In genomic region chr16:69348222-69348621, GRCh38 we compare ENCODE assay signal across 25 cellular contexts. TPM values are rescaled to one million over a fixed set of nuclear protein-coding genes. Genes with fewer than 3 reads are reported as not detected.
DNase-seq lines count a peak whose midpoint lies in the region; ATAC-seq, FAIRE-seq and TF ChIP-seq lines count a peak whose summit lies in the region.
"Had no signal": no experiment of that assay in that cellular context is flagged by ENCODE, and none has a peak within 500 bp of the region (broad histone marks: within the 10 kb centered on the region; RNA-seq: fewer than 3 reads in every experiment).

No MANE protein-coding gene starts in this region.

- H2BK15ac ChIP-seq in mesendoderm (replicated peaks; ENCODE audit: low read depth): no peak overlapping the region

- DNase-seq in PC-3 (peak; percentile 21), K562 (ENCODE audit: extremely low read depth in 1 of 4, low spot score in 3 of 4) (peak; percentile 42 to 52 (median 46)), mesendoderm (no peak), DMS 273 treated with DMSO at 0.1 percent for 48 hours (lab: John Stamatoyannopoulos, UW) (no peak), cerebellum (ENCODE audit: low spot score) (no peak), NCI-H2081 (lab: John Stamatoyannopoulos, UW) (no peak), NCI-H345 treated with DMSO at 0.1 percent for 48 hours (lab: John Stamatoyannopoulos, UW; ENCODE audit: unreplicated experiment) (no peak)
- DNase-seq: Caco-2; CD4-positive, CD25-positive, alpha-beta regulatory T cell; CD8-positive, alpha-beta T cell; DMS53; DMS79 treated with DMSO at 0.1 percent for 48 hours; GDM1; GM23248; H7; HCEC 1CT had no signal

- TF ChIP-seq CTCF in HEK293 (tag by site-specific recombination; IDR thresholded peaks at IDR 0.05) (no peak), PC-3 (conservative IDR thresholded peaks at IDR 0.05; ENCODE audit: low read depth, low read length) (no peak), K562 (IDR thresholded peaks at IDR 0.05 in 2 of 3, conservative IDR thresholded peaks at IDR 0.05 in 1 of 3; ENCODE audit: insufficient read depth in 2 of 3, low read depth in 1 of 3, low read length in 3 of 3) (no peak)

- no peak overlapping the region for H2AK5ac ChIP-seq in mesendoderm (ENCODE audit: low read length)

- H4K20me1 ChIP-seq in PC-3 (ENCODE audit: low read length) (no peaks in the 10 kb centered on the region), K562 (replicated peaks; ENCODE audit: control insufficient read depth, insufficient read depth, low read length) (peaks cover 4% of the 10 kb centered on the region; the same call in 1 of the 2 replicates)

- TF ChIP-seq RAD21 in K562 (CRISPR knock-in tag; conservative IDR thresholded peaks at IDR 0.05 in 1 of 2, IDR thresholded peaks at IDR 0.05 in 1 of 2): no peak

- H3K79me2 ChIP-seq in PC-3 (ENCODE audit: low read length): 0 out of 2 replicates have a peak, but pooled peaks cover 2% of the 10 kb centered on the region
- no peaks in the 10 kb centered on the region; the same call in 2 of the 3 replicates for H3K79me2 ChIP-seq in K562 (ENCODE audit: control insufficient read depth, insufficient read depth, low read length)
- no peaks in the 10 kb centered on the region for H3K79me2 ChIP-seq in mesendoderm (ENCODE audit: control insufficient read depth, insufficient read depth, low read length)

- H3K4me1 ChIP-seq in HEK293 (ENCODE audit: control insufficient read depth, insufficient read depth, low read length) (peaks cover 5% of the 10 kb centered on the region; the same call in 1 of the 2 replicates), PC-3 (ENCODE audit: insufficient read depth, low read length) (no peaks in the 10 kb centered on the region; the same call in 1 of the 2 replicates), K562 (replicated peaks in 1 of 2; ENCODE audit: control insufficient read depth in 2 of 2, insufficient read depth in 2 of 2, low read length in 2 of 2) (no peaks in the 10 kb centered on the region; a peak in 1 of 5 replicates), mesendoderm (ENCODE audit: control insufficient read depth, low read depth, low read length) (no peaks in the 10 kb centered on the region)
- H3K4me1 ChIP-seq: BLaER1 had no signal

- H2BK120ac ChIP-seq in mesendoderm (ENCODE audit: low read depth, low read length): no peak overlapping the region

- CTCF ChIA-PET in HEK293 (lab: Yijun Ruan, JAX): no interaction called here
- CTCF ChIA-PET in PC-3 (lab: Charles Lee): no interaction called here
- CTCF ChIA-PET in K562 (lab: Yijun Ruan, JAX; ENCODE audit: low intra/inter-chr PET ratio): no interaction called here

- no peak for TF ChIP-seq EP300 in K562 (IDR thresholded peaks at IDR 0.05; ENCODE audit: low read length)

- no peaks in the 10 kb centered on the region for H3K9me2 ChIP-seq in PC-3 (replicated peaks; ENCODE audit: low read length)

- in situ Hi-C loops in K562 (cut with MboI): no loop called here

- H3K36me3 ChIP-seq in HEK293 (ENCODE audit: control insufficient read depth in 2 of 2, insufficient read depth in 1 of 2, low read length in 2 of 2): peaks cover 8 to 32% of the 10 kb centered on the region in 2 experiments; a peak in 2 of 3 replicates
- H3K36me3 ChIP-seq in PC-3 (ENCODE audit: low read depth, low read length): peaks cover 5% of the 10 kb centered on the region
- peaks cover 19% of the 10 kb centered on the region for H3K36me3 ChIP-seq in K562 (ENCODE audit: control insufficient read depth, insufficient read depth, low read length)
- H3K36me3 ChIP-seq in mesendoderm (ENCODE audit: control insufficient read depth, insufficient read depth, low read length): peaks cover 3% of the 10 kb centered on the region

- H3K4me2 ChIP-seq in PC-3 (ENCODE audit: low read length): no peak overlapping the region
- no peak overlapping the region for H3K4me2 ChIP-seq in K562 (ENCODE audit: insufficient read depth, low read length)
- no peak overlapping the region for H3K4me2 ChIP-seq in mesendoderm (ENCODE audit: low read length)
- H3K4me2 ChIP-seq: BLaER1 had no signal

- H3K9ac ChIP-seq in PC-3 (ENCODE audit: low read length) (no peak overlapping the region), K562 (ENCODE audit: insufficient read depth in 1 of 2, low read depth in 2 of 2, low read length in 2 of 2) (no peak overlapping the region), mesendoderm (ENCODE audit: low read length) (no peak overlapping the region)
- H3K9ac ChIP-seq: BLaER1, GM23248 had no signal

- BruUV-seq in PC-3 (replicated peaks; lab: Mats Ljungman, UMichigan): no TSS peak
- no TSS peak for BruUV-seq in K562 (replicated peaks; lab: Mats Ljungman, UMichigan)

- no peak overlapping the region for H3K4ac ChIP-seq in mesendoderm (ENCODE audit: low read depth, low read length)

- H3K9me1 ChIP-seq in K562 (ENCODE audit: control insufficient read depth, insufficient read depth, low read length): no peaks in the 10 kb centered on the region

- H3K23ac ChIP-seq in mesendoderm (ENCODE audit: low read length): no peak overlapping the region

- WGBS in K562 (ENCODE audit: insufficient coverage, low coverage, missing lambda C conversion rate): no CpG with 5 or more reads among the region's 6 CpGs
- no CpG with 5 or more reads among the region's 6 CpGs for WGBS in mesendoderm (ENCODE audit: extremely low coverage, insufficient coverage, low lambda C conversion rate)

- FAIRE-seq in K562 (lab: Jason Lieb, UNC): no peak
- FAIRE-seq: A204.1, GM12878, GM19239, H1 had no signal

- POLR2A ChIA-PET in HEK293 (lab: Yijun Ruan, JAX): no interaction called here
- POLR2A ChIA-PET in PC-3 (lab: Charles Lee; ENCODE audit: unreplicated experiment): no interaction called here
- POLR2A ChIA-PET in K562 (lab: Yijun Ruan, JAX): interaction anchor here (0.5 kb wide), 1 partner anchor 30 kb away, joined by 3 read pairs; no protein-coding TSS in a partner anchor

- H3K27me3 ChIP-seq in PC-3 (ENCODE audit: low read length) (no peaks in the 10 kb centered on the region), K562 (ENCODE audit: control insufficient read depth in 2 of 2, insufficient read depth in 2 of 2, low read length in 2 of 2) (no peaks in the 10 kb centered on the region), mesendoderm (ENCODE audit: insufficient read depth, low read length, poor library complexity) (no peaks in the 10 kb centered on the region)
- H3K27me3 ChIP-seq: BLaER1 had no signal

- no peak overlapping the region for H2AFZ ChIP-seq in PC-3 (ENCODE audit: low read length)
- no peak overlapping the region for H2AFZ ChIP-seq in K562 (ENCODE audit: low read depth, low read length)
- H2AFZ ChIP-seq: GM23248 had no signal

- peak overlapping the region; percentile 42 for H4K8ac ChIP-seq in mesendoderm (ENCODE audit: low read depth, low read length)

- intact Hi-C loops in PC-3 (cut with micrococcal nuclease): no loop called here
- intact Hi-C loops in K562 (cut with micrococcal nuclease): no loop called here

- no peak overlapping the region for H4K5ac ChIP-seq in mesendoderm (ENCODE audit: low read length)

- ATAC-seq in PC-3: peak; percentile 80
- ATAC-seq in K562: peak; percentile 69
- ATAC-seq: CD8-positive, alpha-beta T cell; GM12878 had no signal

- TF ChIP-seq POLR2A in K562 (conservative IDR thresholded peaks at IDR 0.05): no peak

- no peak overlapping the region for H3K4me3 ChIP-seq in HEK293 (ENCODE audit: low read depth, low read length)
- no peak overlapping the region for H3K4me3 ChIP-seq in PC-3 (ENCODE audit: low read length)
- no peak overlapping the region for H3K4me3 ChIP-seq in K562
- no peak overlapping the region for H3K4me3 ChIP-seq in mesendoderm (ENCODE audit: low read length)
- H3K4me3 ChIP-seq: BLaER1, GM12878, GM23248 had no signal

- no peak overlapping the region for H3K27ac ChIP-seq in HEK293 (ENCODE audit: extremely low read depth, low read depth, low read length)
- no peak overlapping the region for H3K27ac ChIP-seq in PC-3 (ENCODE audit: low read length)
- H3K27ac ChIP-seq in K562 (ENCODE audit: extremely low read depth, low read depth, low read length): no peak overlapping the region
- H3K27ac ChIP-seq in mesendoderm (ENCODE audit: low read depth, low read length): no peak overlapping the region
- H3K27ac ChIP-seq: BLaER1, C4-2B, GM23248 had no signal

- H3K79me1 ChIP-seq in mesendoderm (ENCODE audit: low read length): no peaks in the 10 kb centered on the region

- H3F3A ChIP-seq in PC-3 (ENCODE audit: low read length, unreplicated experiment): no peaks in the 10 kb centered on the region

- no peak overlapping the region for H3K18ac ChIP-seq in mesendoderm (ENCODE audit: low read length)

- H3K56ac ChIP-seq in mesendoderm (ENCODE audit: low read length): no peak overlapping the region

- H3K9me3 ChIP-seq in HEK293 (ENCODE audit: control insufficient read depth, insufficient read depth, low read depth, low read length) (no peaks in the 10 kb centered on the region), PC-3 (ENCODE audit: low read length) (no peaks in the 10 kb centered on the region), K562 (replicated peaks; ENCODE audit: control insufficient read depth, insufficient read depth, low read depth, low read length) (no peaks in the 10 kb centered on the region)
- H3K9me3 ChIP-seq: BLaER1, Caco-2 had no signal

- no peak overlapping the region for H2BK5ac ChIP-seq in mesendoderm (ENCODE audit: low read length)

RNA-seq across cellular contexts. Expression of gene TMED6, which starts 3.4 kb away (rescaled TPM):
- total RNA-seq in PC-3 (2014; rRNA removed) (not detected in 2 replicates), K562 (2014; rRNA removed) (0.18 TPM in 1 of 2 replicates, not detected in the other), K562 (2014; rRNA removed; fragmentation: Illumina TruSeq; extraction: Trizol) (0.22 and 0.25 TPM in 2 replicates), K562 (2015; rRNA removed; fragmentation: Illumina TruSeq; extraction: Trizol) (0.25 TPM in 1 of 2 replicates, not detected in the other), K562 (2021) (0.51 TPM in 1 of 2 replicates, not detected in the other), cerebellum (not detected)
- total RNA-seq in K562 (2011; cell fraction: chromatin; rRNA removed; ENCODE audit: low replicate concordance): 1.5 and 1.7 TPM in 2 replicates
- total RNA-seq in K562 (2011; cell fraction: nucleolus; rRNA removed): 0.67 TPM in 1 of 2 replicates, not detected in the other
- total RNA-seq in K562 (2011; cell fraction: nucleoplasm; rRNA removed): 1.6 TPM in 2 replicates
- polyA plus RNA-seq in K562 (2011; rRNA removed) (0.14 and 0.20 TPM in 2 replicates), K562 (2014; fragmentation: Illumina TruSeq; extraction: Trizol) (0.22 TPM in 1 of 2 replicates, not detected in the other), K562 (2014; fragmentation: Nextera tagmentation; extraction: Ambion mirVana) (under 1 TPM; 0.32 to 0.45 TPM), K562 (2014; rRNA removed) (not detected in 2 replicates)
- polyA plus RNA-seq in K562 (2011; cell fraction: cytosol; rRNA removed): 0.07 TPM in 1 of 2 replicates, not detected in the other
- 0.70 TPM in 1 of 2 replicates, not detected in the other for polyA plus RNA-seq in K562 (2011; cell fraction: nucleus; rRNA removed)
- 0.36 and 0.47 TPM in 2 replicates for polyA plus RNA-seq in K562 (2012)
- not detected in 2 replicates for polyA minus RNA-seq in K562 (2011; rRNA and poly(A)+ RNA removed)
- polyA minus RNA-seq in K562 (2011; cell fraction: cytosol; rRNA and poly(A)+ RNA removed): not detected in 2 replicates
- 0.40 and 0.67 TPM in 2 replicates for polyA minus RNA-seq in K562 (2011; cell fraction: nucleus; rRNA and poly(A)+ RNA removed)
- 0.06 TPM for polyA plus RNA-seq in mesendoderm (2013, experiment 1 of 2)
- polyA plus RNA-seq in mesendoderm (2013, experiment 2 of 2): 0.17 TPM
- total RNA-seq: Daoy, GM23248, H1, H7 had no signal
- polyA plus RNA-seq: AG04450, H1 had no signal

RNA-seq across cellular contexts. Expression of gene NIP7, which starts 8.7 kb away (rescaled TPM):
- total RNA-seq in PC-3 (2014; rRNA removed) (25.4 and 28.3 TPM in 2 replicates), K562 (2014; rRNA removed) (41.2 and 45.2 TPM in 2 replicates), K562 (2014; rRNA removed; fragmentation: Illumina TruSeq; extraction: Trizol) (73.9 and 77.8 TPM in 2 replicates), K562 (2015; rRNA removed; fragmentation: Illumina TruSeq; extraction: Trizol) (82.9 and 85.5 TPM in 2 replicates), K562 (2021) (52.8 and 58.1 TPM in 2 replicates), cerebellum (10.4 TPM)
- total RNA-seq in K562 (2011; cell fraction: chromatin; rRNA removed; ENCODE audit: low replicate concordance): 67.9 and 76.6 TPM in 2 replicates
- total RNA-seq in K562 (2011; cell fraction: nucleolus; rRNA removed): 38.0 and 41.5 TPM in 2 replicates
- total RNA-seq in K562 (2011; cell fraction: nucleoplasm; rRNA removed): 63.2 and 72.6 TPM in 2 replicates
- polyA plus RNA-seq in K562 (2011; rRNA removed) (18.9 and 28.9 TPM in 2 replicates), K562 (2014; fragmentation: Illumina TruSeq; extraction: Trizol) (71.2 and 78.3 TPM in 2 replicates), K562 (2014; fragmentation: Nextera tagmentation; extraction: Ambion mirVana) (10 to 100 TPM; 72.5 to 78.3 TPM), K562 (2014; rRNA removed) (57.7 and 67.0 TPM in 2 replicates)
- 15.3 and 21.6 TPM in 2 replicates for polyA plus RNA-seq in K562 (2011; cell fraction: cytosol; rRNA removed)
- 12.1 and 15.2 TPM in 2 replicates for polyA plus RNA-seq in K562 (2011; cell fraction: nucleus; rRNA removed)
- 27.0 and 61.8 TPM in 2 replicates for polyA plus RNA-seq in K562 (2012)
- 33.1 and 33.6 TPM in 2 replicates for polyA minus RNA-seq in K562 (2011; rRNA and poly(A)+ RNA removed)
- 15.2 and 22.5 TPM in 2 replicates for polyA minus RNA-seq in K562 (2011; cell fraction: cytosol; rRNA and poly(A)+ RNA removed)
- 15.3 and 17.2 TPM in 2 replicates for polyA minus RNA-seq in K562 (2011; cell fraction: nucleus; rRNA and poly(A)+ RNA removed)
- 74.2 TPM for polyA plus RNA-seq in mesendoderm (2013, experiment 1 of 2)
- polyA plus RNA-seq in mesendoderm (2013, experiment 2 of 2): 74.5 TPM

RNA-seq across cellular contexts. Expression of gene COG8, which starts 8.9 kb away (rescaled TPM):
- total RNA-seq in PC-3 (2014; rRNA removed) (27.2 and 29.5 TPM in 2 replicates), K562 (2014; rRNA removed) (34.2 and 45.2 TPM in 2 replicates), K562 (2014; rRNA removed; fragmentation: Illumina TruSeq; extraction: Trizol) (21.9 and 23.3 TPM in 2 replicates), K562 (2015; rRNA removed; fragmentation: Illumina TruSeq; extraction: Trizol) (29.4 and 30.1 TPM in 2 replicates), K562 (2021) (42.6 and 43.6 TPM in 2 replicates), cerebellum (41.4 TPM)
- 58.6 and 101 TPM in 2 replicates for total RNA-seq in K562 (2011; cell fraction: chromatin; rRNA removed; ENCODE audit: low replicate concordance)
- total RNA-seq in K562 (2011; cell fraction: nucleolus; rRNA removed): 70.5 and 89.9 TPM in 2 replicates
- total RNA-seq in K562 (2011; cell fraction: nucleoplasm; rRNA removed): 73.8 and 77.9 TPM in 2 replicates
- polyA plus RNA-seq in K562 (2011; rRNA removed) (31.5 and 34.9 TPM in 2 replicates), K562 (2014; fragmentation: Illumina TruSeq; extraction: Trizol) (22.0 and 27.9 TPM in 2 replicates), K562 (2014; fragmentation: Nextera tagmentation; extraction: Ambion mirVana) (1 to 10 TPM; 3.7 to 5.7 TPM), K562 (2014; rRNA removed) (33.4 and 38.2 TPM in 2 replicates)
- 40.5 and 58.4 TPM in 2 replicates for polyA plus RNA-seq in K562 (2011; cell fraction: cytosol; rRNA removed)
- 42.4 and 54.2 TPM in 2 replicates for polyA plus RNA-seq in K562 (2011; cell fraction: nucleus; rRNA removed)
- polyA plus RNA-seq in K562 (2012): 20.5 and 29.8 TPM in 2 replicates
- polyA minus RNA-seq in K562 (2011; rRNA and poly(A)+ RNA removed): 42.0 and 47.5 TPM in 2 replicates
- polyA minus RNA-seq in K562 (2011; cell fraction: cytosol; rRNA and poly(A)+ RNA removed): 30.9 and 38.5 TPM in 2 replicates
- polyA minus RNA-seq in K562 (2011; cell fraction: nucleus; rRNA and poly(A)+ RNA removed): 39.7 and 55.4 TPM in 2 replicates
- 28.2 TPM for polyA plus RNA-seq in mesendoderm (2013, experiment 1 of 2)
- 28.4 TPM for polyA plus RNA-seq in mesendoderm (2013, experiment 2 of 2)

RNA-seq across cellular contexts. Expression of gene PDF, which starts 17.8 kb away (rescaled TPM):
- 30.6 and 45.0 TPM in 2 replicates for total RNA-seq in PC-3 (2014; rRNA removed)
- 3.6 and 14.6 TPM in 2 replicates for total RNA-seq in K562 (2011; cell fraction: chromatin; rRNA removed; ENCODE audit: low replicate concordance)
- total RNA-seq in K562 (2011; cell fraction: nucleolus; rRNA removed): 24.6 and 26.7 TPM in 2 replicates
- 10.4 and 14.0 TPM in 2 replicates for total RNA-seq in K562 (2011; cell fraction: nucleoplasm; rRNA removed)
- 60.6 and 72.4 TPM in 2 replicates for total RNA-seq in K562 (2014; rRNA removed)
- 0.67 and 1.7 TPM in 2 replicates for total RNA-seq in K562 (2014; rRNA removed; fragmentation: Illumina TruSeq; extraction: Trizol)
- total RNA-seq in K562 (2015; rRNA removed; fragmentation: Illumina TruSeq; extraction: Trizol): 6.2 and 10.1 TPM in 2 replicates
- total RNA-seq in K562 (2021): 31.5 and 36.3 TPM in 2 replicates
- 4.3 and 5.3 TPM in 2 replicates for polyA plus RNA-seq in K562 (2011; rRNA removed)
- polyA plus RNA-seq in K562 (2011; cell fraction: cytosol; rRNA removed): 12.0 and 31.8 TPM in 2 replicates
- 6.9 and 12.3 TPM in 2 replicates for polyA plus RNA-seq in K562 (2011; cell fraction: nucleus; rRNA removed)
- polyA plus RNA-seq in K562 (2012): 14.4 and 18.0 TPM in 2 replicates
- 5.6 and 11.1 TPM in 2 replicates for polyA plus RNA-seq in K562 (2014; fragmentation: Illumina TruSeq; extraction: Trizol)
- polyA plus RNA-seq in K562 (2014; fragmentation: Nextera tagmentation; extraction: Ambion mirVana): under 1 TPM; 0.15 to 0.25 TPM
- 40.0 and 45.5 TPM in 2 replicates for polyA plus RNA-seq in K562 (2014; rRNA removed)
- 2.7 and 4.4 TPM in 2 replicates for polyA minus RNA-seq in K562 (2011; rRNA and poly(A)+ RNA removed)
- polyA minus RNA-seq in K562 (2011; cell fraction: cytosol; rRNA and poly(A)+ RNA removed): 7.4 and 7.6 TPM in 2 replicates
- polyA minus RNA-seq in K562 (2011; cell fraction: nucleus; rRNA and poly(A)+ RNA removed): 7.8 and 9.4 TPM in 2 replicates
- polyA plus RNA-seq in mesendoderm (2013, experiment 1 of 2): 25.4 TPM
- polyA plus RNA-seq in mesendoderm (2013, experiment 2 of 2): 23.4 TPM
- 7.7 TPM for total RNA-seq in cerebellum

RNA-seq across cellular contexts. Expression of gene VPS4A, which starts 37.1 kb away (rescaled TPM):
- 27.3 and 28.1 TPM in 2 replicates for total RNA-seq in PC-3 (2014; rRNA removed)
- total RNA-seq in K562 (2011; cell fraction: chromatin; rRNA removed; ENCODE audit: low replicate concordance): 26.7 and 75.5 TPM in 2 replicates
- total RNA-seq in K562 (2011; cell fraction: nucleolus; rRNA removed): 37.9 and 38.5 TPM in 2 replicates
- total RNA-seq in K562 (2011; cell fraction: nucleoplasm; rRNA removed): 41.0 and 51.9 TPM in 2 replicates
- 35.5 and 48.9 TPM in 2 replicates for total RNA-seq in K562 (2014; rRNA removed)
- total RNA-seq in K562 (2014; rRNA removed; fragmentation: Illumina TruSeq; extraction: Trizol): 20.3 and 23.9 TPM in 2 replicates
- 29.9 and 30.7 TPM in 2 replicates for total RNA-seq in K562 (2015; rRNA removed; fragmentation: Illumina TruSeq; extraction: Trizol)
- 37.8 and 38.1 TPM in 2 replicates for total RNA-seq in K562 (2021)
- polyA plus RNA-seq in K562 (2011; rRNA removed): 16.1 and 16.3 TPM in 2 replicates
- polyA plus RNA-seq in K562 (2011; cell fraction: cytosol; rRNA removed): 22.2 and 23.1 TPM in 2 replicates
- polyA plus RNA-seq in K562 (2011; cell fraction: nucleus; rRNA removed): 57.7 and 70.1 TPM in 2 replicates
- polyA plus RNA-seq in K562 (2012): 49.0 and 66.1 TPM in 2 replicates
- 42.6 and 45.4 TPM in 2 replicates for polyA plus RNA-seq in K562 (2014; fragmentation: Illumina TruSeq; extraction: Trizol)
- 1 to 10 TPM; 7.6 to 8.1 TPM for polyA plus RNA-seq in K562 (2014; fragmentation: Nextera tagmentation; extraction: Ambion mirVana)
- polyA plus RNA-seq in K562 (2014; rRNA removed): 37.4 and 40.6 TPM in 2 replicates
- polyA minus RNA-seq in K562 (2011; rRNA and poly(A)+ RNA removed): 15.0 and 21.0 TPM in 2 replicates
- polyA minus RNA-seq in K562 (2011; cell fraction: cytosol; rRNA and poly(A)+ RNA removed): 18.1 and 22.6 TPM in 2 replicates
- 18.0 and 27.2 TPM in 2 replicates for polyA minus RNA-seq in K562 (2011; cell fraction: nucleus; rRNA and poly(A)+ RNA removed)
- 33.5 TPM for polyA plus RNA-seq in mesendoderm (2013, experiment 1 of 2)
- polyA plus RNA-seq in mesendoderm (2013, experiment 2 of 2): 35.0 TPM
- total RNA-seq in cerebellum: 25.4 TPM

Comparison
In these comparisons a context has a peak if more than half of its experiments do, and no peak if none do; other contexts are left out.
1. DNase-seq: peak in PC-3 (single experiment) and K562 (4 of 4); none in mesendoderm (single experiment), DMS 273 treated with DMSO at 0.1 percent for 48 hours (single experiment), cerebellum (single experiment), NCI-H2081 (0 of 2) and NCI-H345 treated with DMSO at 0.1 percent for 48 hours (single experiment).